15 cellular contexts compared by ENCODE assay signal in genomic region chr4:112086036-112086434, GRCh38. TPM values are rescaled to one million over a fixed set of nuclear protein-coding genes. Genes with fewer than 3 reads are reported as not detected.
A peak's percentile ranks its signal among the peaks of the same experiment; 100 is the strongest.
DNase-seq lines count a peak whose midpoint lies in the region; ATAC-seq, FAIRE-seq and TF ChIP-seq lines count a peak whose summit lies in the region.
"Had no signal": no experiment of that assay in that cellular context is flagged by ENCODE, and none has a peak within 500 bp of the region (broad histone marks: within the 10 kb centered on the region; RNA-seq: fewer than 3 reads in every experiment).

No MANE protein-coding gene starts in this region.

- H3K27me3 ChIP-seq in HL-60 (ENCODE audit: insufficient read depth, poor library complexity, severe bottlenecking), result no peaks in the 10 kb centered on the region
- H3K27me3 ChIP-seq in K562 (ENCODE audit: control insufficient read depth in 2 of 2, insufficient read depth in 2 of 2, low read length in 2 of 2), result no peaks in the 10 kb centered on the region
- H3K27me3 ChIP-seq in iPS-15b (ENCODE audit: control insufficient read depth, insufficient read depth, low read length), result no peaks in the 10 kb centered on the region
- H3K27me3 ChIP-seq in parathyroid adenoma (ENCODE audit: control insufficient read depth, insufficient read depth, low read length), result no peaks in the 10 kb centered on the region

- CTCF ChIA-PET in K562 (lab: Yijun Ruan, JAX; ENCODE audit: low intra/inter-chr PET ratio), result no interaction called here

- DNase-seq in HL-60 (ENCODE audit: low read depth in 1 of 2, low spot score in 1 of 2) (no peak), K562 (ENCODE audit: extremely low read depth in 1 of 4, low spot score in 3 of 4) (peak in 1 of 4 experiments; percentile 40), NCI-H2107 (lab: John Stamatoyannopoulos, UW) (no peak), NCI-H748 treated with DMSO at 0.1 percent for 48 hours (lab: John Stamatoyannopoulos, UW) (no peak), kidney glomerular epithelial cell (lab: John Stamatoyannopoulos, UW) (no peak)
- DNase-seq: ACHN; Calu3; CD4-positive, alpha-beta T cell; GOT3; NCI-H187; NCI-H510A; NCI-H82; SW 1271 had no signal

- TF ChIP-seq POLR2A in K562 (conservative IDR thresholded peaks at IDR 0.05), result no peak

- no peak for TF ChIP-seq EP300 in K562 (IDR thresholded peaks at IDR 0.05; ENCODE audit: low read length)

- no peaks in the 10 kb centered on the region for H4K20me1 ChIP-seq in K562 (replicated peaks; ENCODE audit: control insufficient read depth, insufficient read depth, low read length)

- H3K27ac ChIP-seq in HL-60 (replicated peaks) (peak overlapping the region; percentile 31), K562 (ENCODE audit: extremely low read depth, low read depth, low read length) (peak overlapping the region; percentile 24; the same call in 1 of the 3 replicates), parathyroid adenoma (peak overlapping the region; percentile 36)

- no peaks in the 10 kb centered on the region for H3K79me2 ChIP-seq in K562 (ENCODE audit: control insufficient read depth, insufficient read depth, low read length)
- H3K79me2 ChIP-seq in parathyroid adenoma, result no peaks in the 10 kb centered on the region

- H2AFZ ChIP-seq in K562 (ENCODE audit: low read depth, low read length), result peak overlapping the region; percentile 81
- peak overlapping the region; percentile 62 for H2AFZ ChIP-seq in parathyroid adenoma

- H3K36me3 ChIP-seq in K562 (ENCODE audit: control insufficient read depth, insufficient read depth, low read length) (no peaks in the 10 kb centered on the region), iPS-15b (ENCODE audit: control insufficient read depth, insufficient read depth, low read length) (no peaks in the 10 kb centered on the region), parathyroid adenoma (ENCODE audit: control insufficient read depth, insufficient read depth, low read length) (no peaks in the 10 kb centered on the region)

- POLR2A ChIA-PET in K562 (lab: Yijun Ruan, JAX), result interaction anchor here (0.8 kb wide), 1 partner anchor 274 kb away, joined by 3 read pairs; no protein-coding TSS in a partner anchor

- no peaks in the 10 kb centered on the region for H3K9me1 ChIP-seq in K562 (ENCODE audit: control insufficient read depth, insufficient read depth, low read length)

- peak overlapping the region in 1 of 2 experiments; percentile 10; a peak in 1 of 4 replicates for H3K9ac ChIP-seq in K562 (ENCODE audit: insufficient read depth in 1 of 2, low read depth in 2 of 2, low read length in 2 of 2)
- H3K9ac ChIP-seq in iPS-15b (ENCODE audit: low read depth, low read length), result no peak overlapping the region
- H3K9ac ChIP-seq in parathyroid adenoma, result no peak overlapping the region

- no peak for TF ChIP-seq CTCF in HL-60 (IDR thresholded peaks at IDR 0.05; ENCODE audit: insufficient read depth, low read length)
- TF ChIP-seq CTCF in K562 (IDR thresholded peaks at IDR 0.05 in 2 of 3, conservative IDR thresholded peaks at IDR 0.05 in 1 of 3; ENCODE audit: insufficient read depth in 2 of 3, low read depth in 1 of 3, low read length in 3 of 3), result no peak
- no peak for TF ChIP-seq CTCF in parathyroid adenoma (IDR thresholded peaks at IDR 0.05)

- H3K9me3 ChIP-seq in K562 (replicated peaks; ENCODE audit: control insufficient read depth, insufficient read depth, low read depth, low read length) (no peaks in the 10 kb centered on the region), iPS-15b (ENCODE audit: control insufficient read depth, insufficient read depth, low read length) (no peaks in the 10 kb centered on the region), parathyroid adenoma (ENCODE audit: control insufficient read depth, low read length) (no peaks in the 10 kb centered on the region)

- ATAC-seq in K562, result peak; percentile 88

- H3K4me3 ChIP-seq in HL-60 (replicated peaks; ENCODE audit: insufficient read depth, low read length), result no peak overlapping the region
- H3K4me3 ChIP-seq in K562, result peak overlapping the region; percentile 34; the same call in 1 of the 2 replicates
- H3K4me3 ChIP-seq in iPS-15b (ENCODE audit: low read depth, low read length), result peak overlapping the region; percentile 22
- no peak overlapping the region for H3K4me3 ChIP-seq in parathyroid adenoma (ENCODE audit: low read depth, low read length)

- no TSS peak for BruUV-seq in K562 (replicated peaks; lab: Mats Ljungman, UMichigan)

- intact Hi-C loops in K562 (cut with micrococcal nuclease), result no loop called here

- H3K4me1 ChIP-seq in K562 (replicated peaks in 1 of 2; ENCODE audit: control insufficient read depth in 2 of 2, insufficient read depth in 2 of 2, low read length in 2 of 2) (no peaks in the 10 kb centered on the region; a peak in 3 of 5 replicates), iPS-15b (ENCODE audit: control insufficient read depth, insufficient read depth, low read length) (no peaks in the 10 kb centered on the region), parathyroid adenoma (no peaks in the 10 kb centered on the region)

- peak; percentile 11 for FAIRE-seq in K562 (lab: Jason Lieb, UNC)

- peak overlapping the region; percentile 57 for H3K4me2 ChIP-seq in K562 (ENCODE audit: insufficient read depth, low read length)
- no peak overlapping the region for H3K4me2 ChIP-seq in parathyroid adenoma (ENCODE audit: low read length)

- in situ Hi-C loops in K562 (cut with MboI), result no loop called here

- no peak for TF ChIP-seq RAD21 in K562 (CRISPR knock-in tag; conservative IDR thresholded peaks at IDR 0.05 in 1 of 2, IDR thresholded peaks at IDR 0.05 in 1 of 2)

TF ChIP-seq in K562, 482 proteins besides CTCF, POLR2A, EP300 and RAD21 (continues in another document):
- TF ChIP-seq TEAD4 (IDR thresholded peaks at IDR 0.05; ENCODE audit: low read length) (0 out of 2 replicates have a peak, but pooled peaks have one; percentile 37), TEAD4 (CRISPR knock-in tag; IDR thresholded peaks at IDR 0.05; ENCODE audit: borderline replicate concordance) (no peak)

RNA-seq across cellular contexts. Expression of gene FAM241A, which starts 59.2 kb away (rescaled TPM):
- 1.9 and 6.6 TPM in 2 replicates for total RNA-seq in K562 (2011; cell fraction: chromatin; rRNA removed; ENCODE audit: low replicate concordance)
- total RNA-seq in K562 (2011; cell fraction: nucleolus; rRNA removed), result 1.0 and 1.7 TPM in 2 replicates
- total RNA-seq in K562 (2011; cell fraction: nucleoplasm; rRNA removed), result 4.6 and 8.2 TPM in 2 replicates
- 5.1 and 5.3 TPM in 2 replicates for total RNA-seq in K562 (2014; rRNA removed)
- 5.8 and 7.4 TPM in 2 replicates for total RNA-seq in K562 (2014; rRNA removed; fragmentation: Illumina TruSeq; extraction: Trizol)
- total RNA-seq in K562 (2015; rRNA removed; fragmentation: Illumina TruSeq; extraction: Trizol), result 4.0 and 4.4 TPM in 2 replicates
- 5.0 and 5.4 TPM in 2 replicates for total RNA-seq in K562 (2021)
- polyA plus RNA-seq in K562 (2011; rRNA removed), result 3.2 and 3.7 TPM in 2 replicates
- 0.55 and 2.2 TPM in 2 replicates for polyA plus RNA-seq in K562 (2011; cell fraction: cytosol; rRNA removed)
- 1.2 and 2.1 TPM in 2 replicates for polyA plus RNA-seq in K562 (2011; cell fraction: nucleus; rRNA removed)
- 4.1 and 5.4 TPM in 2 replicates for polyA plus RNA-seq in K562 (2012)
- polyA plus RNA-seq in K562 (2014; fragmentation: Illumina TruSeq; extraction: Trizol), result 7.4 and 8.5 TPM in 2 replicates
- 1 to 10 TPM; 2.3 TPM for polyA plus RNA-seq in K562 (2014; fragmentation: Nextera tagmentation; extraction: Ambion mirVana)
- polyA plus RNA-seq in K562 (2014; rRNA removed), result 7.0 and 7.1 TPM in 2 replicates
- polyA minus RNA-seq in K562 (2011; rRNA and poly(A)+ RNA removed), result 2.0 and 3.0 TPM in 2 replicates
- 0.64 and 0.67 TPM in 2 replicates for polyA minus RNA-seq in K562 (2011; cell fraction: cytosol; rRNA and poly(A)+ RNA removed)
- polyA minus RNA-seq in K562 (2011; cell fraction: nucleus; rRNA and poly(A)+ RNA removed), result 1.3 and 2.2 TPM in 2 replicates

Comparison
In these comparisons a context has a peak if more than half of its experiments do, and no peak if none do; other contexts are left out.
1. H3K4me3 ChIP-seq: peak in K562 (single experiment) and iPS-15b (single experiment); none in HL-60 (single experiment) and parathyroid adenoma (single experiment).
2. Peak in every context shown above with its lines, with median percentiles within 50 percentile points of each other: H3K27ac ChIP-seq.